15 cellular contexts compared by ENCODE assay signal in the genomic region with DNA sequence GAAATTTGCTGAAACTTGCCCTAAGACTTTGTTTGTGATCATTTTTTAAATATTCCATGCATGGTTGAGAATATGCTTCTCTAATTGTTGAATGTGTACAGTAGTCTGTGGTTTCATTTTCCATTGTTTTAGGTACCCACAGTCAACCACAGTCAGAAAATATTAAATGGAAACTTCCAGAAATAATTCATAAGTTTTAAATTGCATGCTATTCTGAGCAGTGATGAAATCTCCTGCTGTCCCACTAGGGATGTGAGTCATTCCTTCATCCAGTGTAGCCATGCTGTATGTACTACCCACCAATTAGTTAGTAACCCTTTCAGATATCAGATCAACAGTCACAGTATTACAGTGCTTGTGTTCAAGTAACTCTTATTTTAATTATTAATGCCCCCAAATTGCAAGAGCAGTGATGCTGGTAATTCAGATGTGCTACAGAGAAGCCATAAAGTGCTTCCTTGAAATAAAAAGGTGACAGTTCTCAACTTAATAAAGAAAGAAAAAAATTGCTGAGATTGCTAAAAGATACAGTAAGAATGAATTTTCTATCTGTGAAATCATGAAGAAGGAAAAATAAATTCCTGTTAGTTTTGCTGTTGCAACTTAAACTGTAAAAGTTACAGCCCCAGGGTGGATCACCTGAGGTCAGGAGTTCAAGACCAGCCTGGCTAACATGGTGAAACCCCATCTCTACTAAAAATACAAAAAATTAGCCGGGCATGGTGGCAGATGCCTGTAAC.
DNase-seq lines count a peak whose midpoint lies in the region; ATAC-seq, FAIRE-seq and TF ChIP-seq lines count a peak whose summit lies in the region.
"Had no signal": no experiment of that assay in that cellular context is flagged by ENCODE, and none has a peak within 500 bp of the region (broad histone marks: within the 10 kb centered on the region; RNA-seq: fewer than 3 reads in every experiment).

No MANE protein-coding gene starts in this region.

- ATAC-seq in sciatic nerve, result no peak
- ATAC-seq: stimulated activated naive CD8-positive, alpha-beta T cell treated with anti-CD3 and anti-CD28 coated beads, Interleukin-15, Interleukin-2, amounts not matched to agents 100 U/mL and 50 U/mL, for 24 hours had no signal

- intact Hi-C loops in sciatic nerve (cut with DNase I), result no loop called here

- no peak overlapping the region for H3K4me3 ChIP-seq in AG09309 (ENCODE audit: control insufficient read depth, low read depth, low read length)
- H3K4me3 ChIP-seq: MG63 had no signal

- FAIRE-seq in urothelium cell line (lab: Jason Lieb, UNC), result no peak

- DNase-seq in AG09309 (ENCODE audit: low read depth), result peak; percentile 35
- DNase-seq in M059J (ENCODE audit: low read depth), result peak; percentile 18
- DNase-seq in astrocyte of the hippocampus (ENCODE audit: low read depth, low spot score), result peak; percentile 18
- DNase-seq in hepatic stellate cell (ENCODE audit: low spot score), result peak; percentile 51
- DNase-seq in urothelium cell line (ENCODE audit: low spot score), result no peak
- DNase-seq in NCI-H446 (lab: John Stamatoyannopoulos, UW), result no peak
- no peak for DNase-seq in sciatic nerve (ENCODE audit: low spot score)
- DNase-seq in NCI-H2227 treated with DMSO at 0.1 percent for 48 hours (lab: John Stamatoyannopoulos, UW), result no peak
- DNase-seq: activated T-cell treated with anti-CD3 and anti-CD28 coated beads for 4 hours; CD4-positive, alpha-beta T cell; MG63; posterior cingulate gyrus; stimulated activated CD4-positive, alpha-beta T cell treated with anti-CD3 and anti-CD28 coated beads, Interleukin-4, amount 100 ng/mL, for 1 hour; stimulated activated naive CD8-positive, alpha-beta T cell treated with anti-CD3 and anti-CD28 coated beads, Interleukin-15, Interleukin-2, amounts not matched to agents 100 U/mL and 50 U/mL, for 24 hours; WERI-Rb-1 had no signal

- TF ChIP-seq CTCF in AG09309 (IDR thresholded peaks at IDR 0.05; ENCODE audit: control insufficient read depth, insufficient read depth, low read depth, low read length, missing control alignments), result no peak

Comparison
In these comparisons a context has a peak if more than half of its experiments do, and no peak if none do; other contexts are left out.
1. DNase-seq: peak in AG09309 (single experiment), M059J (single experiment), astrocyte of the hippocampus (single experiment) and hepatic stellate cell (single experiment); none in urothelium cell line (single experiment), NCI-H446 (0 of 2), sciatic nerve (single experiment) and NCI-H2227 treated with DMSO at 0.1 percent for 48 hours (single experiment).